18 cellular contexts compared by ENCODE assay signal in genomic region chr10:119140603-119141245, GRCh38. TPM values are rescaled to one million over a fixed set of nuclear protein-coding genes. Genes with fewer than 3 reads are reported as not detected.
DNase-seq lines count a peak whose midpoint lies in the region; ATAC-seq and TF ChIP-seq lines count a peak whose summit lies in the region.
"Had no signal": no experiment of that assay in that cellular context is flagged by ENCODE, and none has a peak within 500 bp of the region (broad histone marks: within the 10 kb centered on the region; RNA-seq: fewer than 3 reads in every experiment).

No MANE protein-coding gene starts in this region.

- no peak overlapping the region for H3K4me3 ChIP-seq in CD4-positive, CD25-positive, alpha-beta regulatory T cell (ENCODE audit: low read depth, low read length)
- H3K4me3 ChIP-seq in endodermal cell (ENCODE audit: low read length) (no peak overlapping the region), colonic mucosa (no peak overlapping the region)

- H3K4me1 Mint-ChIP-seq in CD4-positive, CD25-positive, alpha-beta regulatory T cell, result peaks cover 0 to 16% (median 6%) of the 10 kb centered on the region in 4 donors
- H3K4me1 Mint-ChIP-seq in endodermal cell, result peaks cover 7% of the 10 kb centered on the region
- H3K4me1 Mint-ChIP-seq in progenitor cell of endocrine pancreas (ENCODE audit: low read depth), result no peaks in the 10 kb centered on the region

- no peaks in the 10 kb centered on the region for H3K27me3 Mint-ChIP-seq in CD4-positive, CD25-positive, alpha-beta regulatory T cell
- H3K27me3 Mint-ChIP-seq in endodermal cell (ENCODE audit: insufficient read depth) (no peaks in the 10 kb centered on the region), progenitor cell of endocrine pancreas (no peaks in the 10 kb centered on the region)

- H3K27ac Mint-ChIP-seq in CD4-positive, CD25-positive, alpha-beta regulatory T cell, result peak overlapping the region in 2 of 3 donors; percentile 63 to 88
- peak overlapping the region; percentile 87 for H3K27ac Mint-ChIP-seq in endodermal cell
- peak overlapping the region; percentile 45 for H3K27ac Mint-ChIP-seq in progenitor cell of endocrine pancreas
- H3K27ac Mint-ChIP-seq: HFFc6 had no signal

- H3K27me3 ChIP-seq in CD4-positive, CD25-positive, alpha-beta regulatory T cell (ENCODE audit: control insufficient read depth, insufficient read depth, low read length), result no peaks in the 10 kb centered on the region
- H3K27me3 ChIP-seq in endodermal cell (ENCODE audit: control insufficient read depth, insufficient read depth, low read length, poor library complexity, severe bottlenecking) (no peaks in the 10 kb centered on the region), colonic mucosa (no peaks in the 10 kb centered on the region)

- WGBS in endodermal cell (ENCODE audit: insufficient coverage in 1 of 2, insufficient read length in 1 of 2), 2 experiments, result 89 to 94% methylated on average over 12 to 20 of the region's 21 CpGs

- H3K9me3 Mint-ChIP-seq in CD4-positive, CD25-positive, alpha-beta regulatory T cell, result peaks cover 0 to 2% (median 0%) of the 10 kb centered on the region in 7 donors
- no peaks in the 10 kb centered on the region for H3K9me3 Mint-ChIP-seq in endodermal cell
- H3K9me3 Mint-ChIP-seq in progenitor cell of endocrine pancreas (ENCODE audit: low read depth), result no peaks in the 10 kb centered on the region
- H3K9me3 Mint-ChIP-seq: HFFc6 had no signal

- DNase-seq in CD4-positive, CD25-positive, alpha-beta regulatory T cell, result no peak
- DNase-seq in endodermal cell, result peak; percentile 67
- DNase-seq in progenitor cell of endocrine pancreas (ENCODE audit: low spot score, unreplicated experiment), result no peak
- DNase-seq in colonic mucosa, result no peak
- DNase-seq in SKM-1 treated with dmso at 0.1 percent for 144 hours (lab: John Stamatoyannopoulos, UW; ENCODE audit: unreplicated experiment), result no peak
- DNase-seq in DMS153 treated with DMSO at 0.1 percent for 48 hours (lab: John Stamatoyannopoulos, UW; ENCODE audit: unreplicated experiment), result no peak
- DNase-seq: HFFc6, KG1, MV-4-11, NCI-H1417, NCI-H187, NCI-H2107, NCI-H2227 treated with DMSO at 0.1 percent for 48 hours, NCI-H510A treated with DMSO at 0.1 percent for 48 hours, NCI-H774, SHP77 treated with DMSO at 0.1 percent for 48 hours had no signal

- H3K9ac ChIP-seq in endodermal cell (ENCODE audit: extremely low read depth, low read length, poor library complexity, severe bottlenecking) (no peak overlapping the region), colonic mucosa (ENCODE audit: low read depth in 2 of 2, low read length in 2 of 2) (no peak overlapping the region)

- no peak overlapping the region for H3K27ac ChIP-seq in CD4-positive, CD25-positive, alpha-beta regulatory T cell (ENCODE audit: insufficient read depth, low read length, poor library complexity, severe bottlenecking)
- peak overlapping the region; percentile 46 for H3K27ac ChIP-seq in KOPT-K1 (ENCODE audit: low read depth, low read length, poor library complexity, severe bottlenecking)
- H3K27ac ChIP-seq in endodermal cell (ENCODE audit: low read depth, low read length), result peak overlapping the region; percentile 32
- H3K27ac ChIP-seq in colonic mucosa, result no peak overlapping the region
- H3K27ac ChIP-seq: C4-2B had no signal

- TF ChIP-seq CTCF in endodermal cell (conservative IDR thresholded peaks at IDR 0.05), result no peak
- TF ChIP-seq CTCF in progenitor cell of endocrine pancreas (IDR thresholded peaks at IDR 0.05; ENCODE audit: unreplicated experiment), result no peak
- TF ChIP-seq CTCF in colonic mucosa (IDR thresholded peaks at IDR 0.05), result no peak

- H3K4me1 ChIP-seq in CD4-positive, CD25-positive, alpha-beta regulatory T cell (ENCODE audit: control insufficient read depth, insufficient read depth, low read length, poor library complexity, severe bottlenecking), result peaks cover 2% of the 10 kb centered on the region
- H3K4me1 ChIP-seq in endodermal cell (ENCODE audit: control insufficient read depth, insufficient read depth, low read length), result no peaks in the 10 kb centered on the region
- no peaks in the 10 kb centered on the region for H3K4me1 ChIP-seq in colonic mucosa

- no peak for ATAC-seq in CD4-positive, CD25-positive, alpha-beta regulatory T cell (ENCODE audit: low read depth in 2 of 2)

- no peaks in the 10 kb centered on the region for H3K9me3 ChIP-seq in CD4-positive, CD25-positive, alpha-beta regulatory T cell (ENCODE audit: control insufficient read depth in 2 of 2, low read length in 2 of 2)
- no peaks in the 10 kb centered on the region for H3K9me3 ChIP-seq in KOPT-K1 (ENCODE audit: insufficient read depth, low read length, poor library complexity, severe bottlenecking)
- H3K9me3 ChIP-seq in endodermal cell (ENCODE audit: control insufficient read depth, low read length), result no peaks in the 10 kb centered on the region
- H3K9me3 ChIP-seq in colonic mucosa, result no peaks in the 10 kb centered on the region

- peaks cover 3% of the 10 kb centered on the region for H3K36me3 ChIP-seq in CD4-positive, CD25-positive, alpha-beta regulatory T cell (ENCODE audit: control insufficient read depth, insufficient read depth, low read length)
- peaks cover 62% of the 10 kb centered on the region for H3K36me3 ChIP-seq in KOPT-K1 (ENCODE audit: insufficient read depth, low read length)
- H3K36me3 ChIP-seq in endodermal cell (ENCODE audit: control insufficient read depth, insufficient read depth, low read length), result peaks cover 2% of the 10 kb centered on the region
- no peaks in the 10 kb centered on the region for H3K36me3 ChIP-seq in colonic mucosa

- H3K4me3 Mint-ChIP-seq in CD4-positive, CD25-positive, alpha-beta regulatory T cell, result no peak overlapping the region
- H3K4me3 Mint-ChIP-seq in endodermal cell, result no peak overlapping the region
- H3K4me3 Mint-ChIP-seq in progenitor cell of endocrine pancreas (ENCODE audit: low read depth), result no peak overlapping the region
- H3K4me3 Mint-ChIP-seq: HFFc6 had no signal

- intact Hi-C loops in colonic mucosa (cut with DNase I), result no loop called here

- H3K36me3 Mint-ChIP-seq in CD4-positive, CD25-positive, alpha-beta regulatory T cell, result peaks cover 20% of the 10 kb centered on the region
- H3K36me3 Mint-ChIP-seq in endodermal cell (ENCODE audit: low read depth) (peaks cover 23% of the 10 kb centered on the region), progenitor cell of endocrine pancreas (ENCODE audit: insufficient read depth) (peaks cover 4% of the 10 kb centered on the region)

RNA-seq across cellular contexts. Expression of gene SFXN4, which starts 24.8 kb away (rescaled TPM):
- total RNA-seq in CD4-positive, CD25-positive, alpha-beta regulatory T cell, result 10.7 TPM
- polyA plus RNA-seq in CD4-positive, CD25-positive, alpha-beta regulatory T cell, result 10 to 100 TPM; 10.7 to 23.7 (median 16.5) TPM
- total RNA-seq in endodermal cell (10 to 100 TPM; 18.3 to 23.2 TPM), progenitor cell of endocrine pancreas (25.7 and 27.2 TPM in 2 replicates), colonic mucosa (10 to 100 TPM; 29.4 to 37.2 TPM)
- 15.2 TPM for polyA plus RNA-seq in endodermal cell (2013, experiment 1 of 2)
- polyA plus RNA-seq in endodermal cell (2013, experiment 2 of 2), result 13.0 TPM

RNA-seq across cellular contexts. Expression of gene DENND10, which starts 36.8 kb away (rescaled TPM):
- total RNA-seq in CD4-positive, CD25-positive, alpha-beta regulatory T cell, result 82.6 TPM
- 100 to 1,000 TPM in 1 of 4 donors, 10 to 100 TPM in 3; 72.3 to 121 (median 92.3) TPM for polyA plus RNA-seq in CD4-positive, CD25-positive, alpha-beta regulatory T cell
- total RNA-seq in endodermal cell (10 to 100 TPM; 76.1 to 91.2 TPM), progenitor cell of endocrine pancreas (44.6 and 48.5 TPM in 2 replicates), colonic mucosa (10 to 100 TPM; 23.3 to 42.7 TPM)
- polyA plus RNA-seq in endodermal cell (2013, experiment 1 of 2), result 65.7 TPM
- 62.3 TPM for polyA plus RNA-seq in endodermal cell (2013, experiment 2 of 2)

RNA-seq across cellular contexts. Expression of gene PRDX3, which starts 37.9 kb away (rescaled TPM):
- total RNA-seq in CD4-positive, CD25-positive, alpha-beta regulatory T cell, result 22.5 TPM
- 100 to 1,000 TPM in 3 of 4 donors, 10 to 100 TPM in 1; 97.1 to 140 (median 133) TPM for polyA plus RNA-seq in CD4-positive, CD25-positive, alpha-beta regulatory T cell
- total RNA-seq in endodermal cell (100 to 1,000 TPM; 153 to 173 TPM), progenitor cell of endocrine pancreas (116 and 117 TPM in 2 replicates), colonic mucosa (100 to 1,000 TPM; 147 to 156 TPM)
- polyA plus RNA-seq in endodermal cell (2013, experiment 1 of 2), result 242 TPM
- 229 TPM for polyA plus RNA-seq in endodermal cell (2013, experiment 2 of 2)

Comparison
In these comparisons a context has a peak if more than half of its experiments do, and no peak if none do; other contexts are left out.
1. H3K27ac ChIP-seq: peak in KOPT-K1 (single experiment) and endodermal cell (single experiment); none in CD4-positive, CD25-positive, alpha-beta regulatory T cell (single experiment) and colonic mucosa (single experiment).
2. Peak in every context shown above with its lines, with median percentiles within 50 percentile points of each other: H3K27ac Mint-ChIP-seq.